17 cellular contexts compared by ENCODE assay signal in the genomic region with DNA sequence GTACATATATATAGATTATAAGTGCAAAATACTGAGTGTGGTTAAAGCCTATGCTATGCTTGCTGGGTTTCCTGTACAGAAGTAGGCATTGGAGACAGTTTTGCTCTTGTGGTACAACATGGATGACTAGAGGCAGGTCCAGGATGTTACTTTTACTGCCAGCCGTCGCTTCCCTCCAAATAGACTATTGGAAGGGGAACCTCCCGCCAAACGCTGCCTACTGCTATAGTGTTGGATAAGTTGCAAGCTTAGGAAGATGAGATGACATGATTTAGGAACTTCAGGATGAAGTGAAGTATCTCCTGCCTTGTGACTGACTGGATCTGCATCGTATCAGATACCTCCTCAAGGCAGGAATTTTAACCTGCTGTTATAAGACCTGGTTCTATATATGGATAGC. TPM values are rescaled to one million over a fixed set of nuclear protein-coding genes. Genes with fewer than 3 reads are reported as not detected.
A peak's percentile ranks its signal among the peaks of the same experiment; 100 is the strongest.
DNase-seq lines count a peak whose midpoint lies in the region; ATAC-seq and TF ChIP-seq lines count a peak whose summit lies in the region.
"Had no signal": no experiment of that assay in that cellular context is flagged by ENCODE, and none has a peak within 500 bp of the region (broad histone marks: within the 10 kb centered on the region; RNA-seq: fewer than 3 reads in every experiment).

No MANE protein-coding gene starts in this region.

- H3K9me3 ChIP-seq in neutrophil (no peaks in the 10 kb centered on the region), tibial artery (peaks cover 0 to 11% (median 10%) of the 10 kb centered on the region in 3 donors), WERI-Rb-1 (ENCODE audit: severe bottlenecking) (no peaks in the 10 kb centered on the region)
- H3K9me3 ChIP-seq: Caco-2 had no signal

- peaks cover 36% of the 10 kb centered on the region for H3K4me1 Mint-ChIP-seq in T-helper 1 cell treated with Interleukin-12 subunit alpha and Interleukin-12 subunit beta and Interleukin-4 antibody, amounts not matched to agents 30 μg/mL and 1 μg/mL, for 36 hours (ENCODE audit: low read depth)
- H3K4me1 Mint-ChIP-seq in activated T-helper 1 cell treated with anti-CD3 and anti-CD28 coated beads, Interleukin-12 subunit alpha, Interleukin-12 subunit beta, Interleukin-2, Interleukin-4 antibody, amounts not matched to agents 30 ng/mL and 10 ng/mL and 1 ng/mL, durations not matched to agents 14 hours and 24 hours and 36 hours (ENCODE audit: low read depth) = peaks cover 47% of the 10 kb centered on the region
- H3K4me1 Mint-ChIP-seq: H9 had no signal

- intact Hi-C loops in activated T-helper 1 cell treated with anti-CD3 and anti-CD28 coated beads, Interleukin-12 subunit alpha, Interleukin-12 subunit beta, Interleukin-2, Interleukin-4 antibody, amounts not matched to agents 30 ng/mL and 10 ng/mL and 1 ng/mL, durations not matched to agents 14 hours and 24 hours and 36 hours (cut with micrococcal nuclease) = no loop called here
- intact Hi-C loops in tibial artery (cut with DNase I; ENCODE audit: low total_unique reads) = no loop called here

- H3K4me1 ChIP-seq in neutrophil (ENCODE audit: control insufficient read depth in 1 of 2, insufficient read depth in 1 of 2, low read depth in 1 of 2, low read length in 1 of 2) (peaks cover 21 to 23% of the 10 kb centered on the region in 2 experiments), tibial artery (peaks cover 0 to 83% (median 10%) of the 10 kb centered on the region in 4 donors)
- H3K4me1 ChIP-seq: A549, Caco-2 had no signal

- DNase-seq in T-helper 1 cell = no peak
- no peak for DNase-seq in activated T-helper 1 cell treated with anti-CD3 and anti-CD28 coated beads, Interleukin-12 subunit alpha, Interleukin-12 subunit beta, Interleukin-2, Interleukin-4 antibody, amounts not matched to agents 30 ng/mL and 10 ng/mL and 1 ng/mL, durations not matched to agents 14 hours and 24 hours and 36 hours (ENCODE audit: low spot score)
- no peak for DNase-seq in tibial artery
- no peak for DNase-seq in WERI-Rb-1
- DNase-seq: AML-193; Caco-2; CD4-positive, alpha-beta T cell; DMS79; GDM1; GOT3; H9 had no signal

- H3K36me3 Mint-ChIP-seq in T-helper 1 cell treated with Interleukin-12 subunit alpha and Interleukin-12 subunit beta and Interleukin-4 antibody, amounts not matched to agents 30 μg/mL and 1 μg/mL, for 36 hours (ENCODE audit: low read depth) = peaks cover 61% of the 10 kb centered on the region
- peaks cover 57% of the 10 kb centered on the region for H3K36me3 Mint-ChIP-seq in activated T-helper 1 cell treated with anti-CD3 and anti-CD28 coated beads, Interleukin-12 subunit alpha, Interleukin-12 subunit beta, Interleukin-2, Interleukin-4 antibody, amounts not matched to agents 30 ng/mL and 10 ng/mL and 1 ng/mL, durations not matched to agents 14 hours and 24 hours and 36 hours (ENCODE audit: low read depth)

- TF ChIP-seq CTCF in neutrophil (IDR thresholded peaks at IDR 0.05) (no peak), tibial artery (IDR thresholded peaks at IDR 0.05) (no peak), WERI-Rb-1 (IDR thresholded peaks at IDR 0.05; ENCODE audit: low read depth, low read length) (no peak)

- H3K27me3 ChIP-seq in neutrophil (no peaks in the 10 kb centered on the region), tibial artery (no peaks in the 10 kb centered on the region), WERI-Rb-1 (ENCODE audit: insufficient read depth, low read depth, severe bottlenecking) (no peaks in the 10 kb centered on the region)

- H3K4me3 Mint-ChIP-seq in T-helper 1 cell treated with Interleukin-12 subunit alpha and Interleukin-12 subunit beta and Interleukin-4 antibody, amounts not matched to agents 30 μg/mL and 1 μg/mL, for 36 hours = no peak overlapping the region
- H3K4me3 Mint-ChIP-seq in activated T-helper 1 cell treated with anti-CD3 and anti-CD28 coated beads, Interleukin-12 subunit alpha, Interleukin-12 subunit beta, Interleukin-2, Interleukin-4 antibody, amounts not matched to agents 30 ng/mL and 10 ng/mL and 1 ng/mL, durations not matched to agents 14 hours and 24 hours and 36 hours = no peak overlapping the region
- H3K4me3 Mint-ChIP-seq: CD4-positive, alpha-beta T cell; H9 had no signal

- ATAC-seq in HG03045 (IDR thresholded peaks at IDR 0.05; ENCODE audit: unreplicated experiment) = no peak
- ATAC-seq: A549 had no signal

- H3K27ac ChIP-seq in neutrophil (peak overlapping the region; percentile 56), tibial artery (peak overlapping the region; percentile 48 to 72), WERI-Rb-1 (no peak overlapping the region)
- H3K27ac ChIP-seq: 22Rv1, A549, C4-2B had no signal

- no peak overlapping the region for H3K4me3 ChIP-seq in neutrophil (ENCODE audit: low read depth in 1 of 2, low read length in 1 of 2)
- no peak overlapping the region for H3K4me3 ChIP-seq in tibial artery
- H3K4me3 ChIP-seq in WERI-Rb-1 (ENCODE audit: low read depth, low read length) = no peak overlapping the region
- H3K4me3 ChIP-seq: A549 had no signal

- H3K36me3 ChIP-seq in neutrophil = peaks cover 6% of the 10 kb centered on the region
- H3K36me3 ChIP-seq in tibial artery = peaks cover 9 to 17% (median 10%) of the 10 kb centered on the region in 3 donors
- H3K36me3 ChIP-seq in WERI-Rb-1 = no peaks in the 10 kb centered on the region

- H3K27ac Mint-ChIP-seq in T-helper 1 cell treated with Interleukin-12 subunit alpha and Interleukin-12 subunit beta and Interleukin-4 antibody, amounts not matched to agents 30 μg/mL and 1 μg/mL, for 36 hours = peak overlapping the region; percentile 55
- H3K27ac Mint-ChIP-seq in activated T-helper 1 cell treated with anti-CD3 and anti-CD28 coated beads, Interleukin-12 subunit alpha, Interleukin-12 subunit beta, Interleukin-2, Interleukin-4 antibody, amounts not matched to agents 30 ng/mL and 10 ng/mL and 1 ng/mL, durations not matched to agents 14 hours and 24 hours and 36 hours = peak overlapping the region; percentile 8
- H3K27ac Mint-ChIP-seq: CD4-positive, alpha-beta T cell; H9 had no signal

- no peaks in the 10 kb centered on the region for H3K27me3 Mint-ChIP-seq in T-helper 1 cell treated with Interleukin-12 subunit alpha and Interleukin-12 subunit beta and Interleukin-4 antibody, amounts not matched to agents 30 μg/mL and 1 μg/mL, for 36 hours (ENCODE audit: low read depth)
- no peaks in the 10 kb centered on the region for H3K27me3 Mint-ChIP-seq in activated T-helper 1 cell treated with anti-CD3 and anti-CD28 coated beads, Interleukin-12 subunit alpha, Interleukin-12 subunit beta, Interleukin-2, Interleukin-4 antibody, amounts not matched to agents 30 ng/mL and 10 ng/mL and 1 ng/mL, durations not matched to agents 14 hours and 24 hours and 36 hours (ENCODE audit: insufficient read depth)
- H3K27me3 Mint-ChIP-seq: CD4-positive, alpha-beta T cell had no signal

- H3K9me3 Mint-ChIP-seq in T-helper 1 cell treated with Interleukin-12 subunit alpha and Interleukin-12 subunit beta and Interleukin-4 antibody, amounts not matched to agents 30 μg/mL and 1 μg/mL, for 36 hours = peaks cover 31% of the 10 kb centered on the region
- H3K9me3 Mint-ChIP-seq in activated T-helper 1 cell treated with anti-CD3 and anti-CD28 coated beads, Interleukin-12 subunit alpha, Interleukin-12 subunit beta, Interleukin-2, Interleukin-4 antibody, amounts not matched to agents 30 ng/mL and 10 ng/mL and 1 ng/mL, durations not matched to agents 14 hours and 24 hours and 36 hours = peaks cover 27% of the 10 kb centered on the region

RNA-seq across cellular contexts. Expression of a gene that starts 30.9 kb away (rescaled TPM):
- total RNA-seq in activated T-helper 1 cell treated with anti-CD3 and anti-CD28 coated beads, Interleukin-12 subunit alpha, Interleukin-12 subunit beta, Interleukin-2, Interleukin-4 antibody, amounts not matched to agents 30 ng/mL and 10 ng/mL and 1 ng/mL, durations not matched to agents 14 hours and 24 hours and 36 hours = 30.8 and 32.0 TPM in 2 replicates
